In the genomic region with DNA sequence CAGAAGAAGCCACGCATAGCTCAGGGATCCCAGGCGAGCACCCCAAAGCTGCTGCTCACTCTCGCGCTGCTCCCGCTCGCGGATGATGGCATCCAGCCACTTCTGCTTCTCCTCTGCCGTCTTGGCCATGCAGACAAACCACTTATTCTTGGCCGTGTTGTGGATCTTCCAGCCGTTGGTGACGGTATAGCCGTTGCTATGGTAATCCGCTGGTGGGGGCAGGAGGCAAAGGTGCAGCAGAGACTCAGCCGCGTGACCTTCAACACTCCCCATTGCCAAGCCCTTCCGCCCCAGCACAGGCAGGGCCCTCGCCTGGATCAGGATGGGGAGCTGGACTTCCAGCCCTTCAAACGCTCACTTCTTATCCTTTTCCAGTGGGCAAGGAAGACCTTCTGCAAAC, we compare ENCODE assay signal across 14 cellular contexts.
DNase-seq lines count a peak whose midpoint lies in the region; ATAC-seq and TF ChIP-seq lines count a peak whose summit lies in the region.
"Had no signal": no experiment of that assay in that cellular context is flagged by ENCODE, and none has a peak within 500 bp of the region (broad histone marks: within the 10 kb centered on the region; RNA-seq: fewer than 3 reads in every experiment).

No MANE protein-coding gene starts in this region.

- no peak overlapping the region for H4K5ac ChIP-seq in IMR-90 (ENCODE audit: low read depth, low read length)

- H3K4ac ChIP-seq in IMR-90 (ENCODE audit: low read depth, low read length) = no peak overlapping the region

- POLR2A ChIA-PET in IMR-90 (lab: Charles Lee; ENCODE audit: unreplicated experiment) = no interaction called here

- TF ChIP-seq CTCF in IMR-90 (conservative IDR thresholded peaks at IDR 0.05; ENCODE audit: low read depth, low read length) (no peak), colonic mucosa (IDR thresholded peaks at IDR 0.05) (no peak), neural crest cell (conservative IDR thresholded peaks at IDR 0.05) (no peak)

- no peak overlapping the region for H2BK120ac ChIP-seq in IMR-90 (ENCODE audit: low read depth, low read length)

- H3K4me2 ChIP-seq in IMR-90 (ENCODE audit: low read depth, low read length) = no peak overlapping the region
- H3K4me2 ChIP-seq: BLaER1 had no signal

- no peaks in the 10 kb centered on the region for H3K79me1 ChIP-seq in IMR-90 (ENCODE audit: low read depth in 1 of 2, low read length in 2 of 2)

- no peaks in the 10 kb centered on the region for H3K27me3 Mint-ChIP-seq in neural crest cell (ENCODE audit: low read depth)

- H3K23ac ChIP-seq in IMR-90 (ENCODE audit: low read depth, low read length) = no peak overlapping the region

- H3K9ac ChIP-seq in IMR-90 (ENCODE audit: low read depth, low read length) (no peak overlapping the region), colonic mucosa (ENCODE audit: low read depth in 2 of 2, low read length in 2 of 2) (peak overlapping the region in 1 of 2 donors; percentile 30)
- H3K9ac ChIP-seq: BLaER1 had no signal

- H4K91ac ChIP-seq in IMR-90 (ENCODE audit: insufficient read depth, low read depth, low read length) = no peak overlapping the region

- DNase-seq in IMR-90 = peak; percentile 36
- DNase-seq in NCI-H526 (lab: John Stamatoyannopoulos, UW) = peak; percentile 71 to 77
- peak; percentile 81 for DNase-seq in colonic mucosa
- DNase-seq in neural crest cell (ENCODE audit: low read depth, low spot score) = no peak
- no peak for DNase-seq in SW480 (ENCODE audit: low spot score)
- no peak for DNase-seq in NCI-H2081 (lab: John Stamatoyannopoulos, UW)
- DNase-seq: activated naive CD4-positive, alpha-beta T cell; DND-41; NCI-H1436; Right ventricle myocardium superior; T-helper 9 cell had no signal

- peaks cover 2% of the 10 kb centered on the region; the same call in 1 of the 2 replicates for H3K4me1 ChIP-seq in IMR-90 (ENCODE audit: control insufficient read depth, insufficient read depth, low read length)
- H3K4me1 ChIP-seq in colonic mucosa = peaks cover 12% of the 10 kb centered on the region

- no peak overlapping the region for H3K14ac ChIP-seq in IMR-90 (replicated peaks; ENCODE audit: low read depth, low read length)

- H3K9me3 ChIP-seq in IMR-90 (ENCODE audit: control insufficient read depth, insufficient read depth, low read length) (no peaks in the 10 kb centered on the region), colonic mucosa (no peaks in the 10 kb centered on the region)
- H3K9me3 ChIP-seq: BLaER1 had no signal

- H3K4me3 ChIP-seq in IMR-90 (ENCODE audit: insufficient read depth, low read depth, low read length) = no peak overlapping the region
- no peak overlapping the region for H3K4me3 ChIP-seq in colonic mucosa
- H3K4me3 ChIP-seq: BLaER1 had no signal

- H2BK15ac ChIP-seq in IMR-90 (ENCODE audit: low read depth, low read length) = no peak overlapping the region

- no peaks in the 10 kb centered on the region for H3K9me3 Mint-ChIP-seq in neural crest cell

- H2AK9ac ChIP-seq in IMR-90 (replicated peaks; ENCODE audit: low read depth, low read length, poor library complexity) = no peak overlapping the region

- no peak overlapping the region for H2BK20ac ChIP-seq in IMR-90 (ENCODE audit: low read depth, low read length)

- TF ChIP-seq POLR2A in IMR-90 (IDR thresholded peaks at IDR 0.05; ENCODE audit: low read depth, low read length) = no peak

- peaks cover 21% of the 10 kb centered on the region for H3K4me1 Mint-ChIP-seq in neural crest cell

- no peaks in the 10 kb centered on the region for H3K36me3 ChIP-seq in IMR-90 (ENCODE audit: control insufficient read depth, insufficient read depth, low read length)
- H3K36me3 ChIP-seq in colonic mucosa = no peaks in the 10 kb centered on the region

- no TSS peak for BruUV-seq in IMR-90 (replicated peaks; lab: Mats Ljungman, UMichigan)

- H3K27ac ChIP-seq in IMR-90 (ENCODE audit: insufficient read depth, low read length) (no peak overlapping the region), colonic mucosa (no peak overlapping the region)
- H3K27ac ChIP-seq: BLaER1 had no signal

- no peak for ATAC-seq in IMR-90 (ENCODE audit: low read depth)
- no peak for ATAC-seq in HG03378 (IDR thresholded peaks at IDR 0.05; ENCODE audit: unreplicated experiment)
- no peak for ATAC-seq in GM18511 (IDR thresholded peaks at IDR 0.05; ENCODE audit: unreplicated experiment)

- no peak overlapping the region for H3K18ac ChIP-seq in IMR-90 (ENCODE audit: low read depth, low read length)

- H3K27me3 ChIP-seq in IMR-90 (ENCODE audit: control insufficient read depth, insufficient read depth, low read length) = no peaks in the 10 kb centered on the region
- H3K27me3 ChIP-seq in colonic mucosa = no peaks in the 10 kb centered on the region
- H3K27me3 ChIP-seq: BLaER1 had no signal

- peak overlapping the region; percentile 34 for H2AFZ ChIP-seq in IMR-90 (replicated peaks; ENCODE audit: low read length, poor library complexity)

- H3K9me1 ChIP-seq in IMR-90 (ENCODE audit: insufficient read depth, low read length) = peaks cover 3% of the 10 kb centered on the region; the same call in 1 of the 2 replicates

- WGBS in IMR-90 (ENCODE audit: extremely low coverage in 2 of 2, insufficient read length in 1 of 2), 2 experiments = 37% methylated on average over 4 of the region's 18 CpGs; no CpG with 5 or more reads in 1 of the 2 experiments

- no peak overlapping the region for H2BK5ac ChIP-seq in IMR-90 (ENCODE audit: low read depth, low read length, poor library complexity, severe bottlenecking)

- H2AK5ac ChIP-seq in IMR-90 (ENCODE audit: low read depth, low read length) = no peak overlapping the region

- peak overlapping the region; percentile 67 for H3K27ac Mint-ChIP-seq in neural crest cell (ENCODE audit: unreplicated experiment)

- dilution Hi-C loops in IMR-90 (cut with HindIII; ENCODE audit: low sequenced_read_pairs, unreplicated experiment) = no loop called here

- H4K8ac ChIP-seq in IMR-90 (ENCODE audit: low read depth in 2 of 2, low read length in 2 of 2) = no peak overlapping the region

- intact Hi-C loops in IMR-90 (cut with micrococcal nuclease) (no loop called here), colonic mucosa (cut with DNase I) (no loop called here)

- peaks cover 28% of the 10 kb centered on the region for H3K36me3 Mint-ChIP-seq in neural crest cell (ENCODE audit: low read depth)

- peak overlapping the region; percentile 47 for H3K4me3 Mint-ChIP-seq in neural crest cell

- CTCF ChIA-PET in IMR-90 (lab: Yijun Ruan, JAX) = interaction anchor here (0.8 kb wide), 1 partner anchor 34 kb away, joined by 3 read pairs; no protein-coding TSS in a partner anchor

- TF ChIP-seq RAD21 in IMR-90 (IDR thresholded peaks at IDR 0.05; ENCODE audit: low read length) = no peak

- no peak overlapping the region for H3K56ac ChIP-seq in IMR-90 (ENCODE audit: extremely low read depth, insufficient read depth, low read length)

- in situ Hi-C loops in IMR-90 (cut with MboI; ENCODE audit: low sequenced_read_pairs) = no loop called here

- no peaks in the 10 kb centered on the region for H4K20me1 ChIP-seq in IMR-90 (ENCODE audit: insufficient read depth, low read length)
- H4K20me1 ChIP-seq: BLaER1 had no signal

TF ChIP-seq in IMR-90, 13 proteins besides CTCF, POLR2A, EP300 and RAD21:
- TF ChIP-seq FOS (IDR thresholded peaks at IDR 0.05; ENCODE audit: low read depth, low read length) (no peak), BHLHE40 (IDR thresholded peaks at IDR 0.05; ENCODE audit: low read depth, low read length) (no peak), CEBPB (IDR thresholded peaks at IDR 0.05; ENCODE audit: low read depth, low read length) (no peak), MAZ (IDR thresholded peaks at IDR 0.05; ENCODE audit: borderline replicate concordance, low read depth, low read length) (no peak), RFX5 (IDR thresholded peaks at IDR 0.05; ENCODE audit: low read depth, low read length) (no peak), MXI1 (IDR thresholded peaks at IDR 0.05; ENCODE audit: borderline replicate concordance, low read depth, low read length) (no peak), SMC3 (IDR thresholded peaks at IDR 0.05; ENCODE audit: low read depth, low read length) (no peak), MAFK (IDR thresholded peaks at IDR 0.05; ENCODE audit: low read depth, low read length) (no peak), CHD1 (IDR thresholded peaks at IDR 0.05; ENCODE audit: low read depth, low read length) (no peak), NFE2L2 (IDR thresholded peaks at IDR 0.05; ENCODE audit: low read depth, low read length) (no peak), RCOR1 (IDR thresholded peaks at IDR 0.05; ENCODE audit: insufficient replicate concordance, low read length) (no peak)
- TF ChIP-seq, protein P1, sequence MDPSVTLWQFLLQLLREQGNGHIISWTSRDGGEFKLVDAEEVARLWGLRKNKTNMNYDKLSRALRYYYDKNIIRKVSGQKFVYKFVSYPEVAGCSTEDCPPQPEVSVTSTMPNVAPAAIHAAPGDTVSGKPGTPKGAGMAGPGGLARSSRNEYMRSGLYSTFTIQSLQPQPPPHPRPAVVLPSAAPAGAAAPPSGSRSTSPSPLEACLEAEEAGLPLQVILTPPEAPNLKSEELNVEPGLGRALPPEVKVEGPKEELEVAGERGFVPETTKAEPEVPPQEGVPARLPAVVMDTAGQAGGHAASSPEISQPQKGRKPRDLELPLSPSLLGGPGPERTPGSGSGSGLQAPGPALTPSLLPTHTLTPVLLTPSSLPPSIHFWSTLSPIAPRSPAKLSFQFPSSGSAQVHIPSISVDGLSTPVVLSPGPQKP (IDR thresholded peaks at IDR 0.05; ENCODE audit: borderline replicate concordance, low read depth, low read length) = no peak
- TF ChIP-seq, protein P2, sequence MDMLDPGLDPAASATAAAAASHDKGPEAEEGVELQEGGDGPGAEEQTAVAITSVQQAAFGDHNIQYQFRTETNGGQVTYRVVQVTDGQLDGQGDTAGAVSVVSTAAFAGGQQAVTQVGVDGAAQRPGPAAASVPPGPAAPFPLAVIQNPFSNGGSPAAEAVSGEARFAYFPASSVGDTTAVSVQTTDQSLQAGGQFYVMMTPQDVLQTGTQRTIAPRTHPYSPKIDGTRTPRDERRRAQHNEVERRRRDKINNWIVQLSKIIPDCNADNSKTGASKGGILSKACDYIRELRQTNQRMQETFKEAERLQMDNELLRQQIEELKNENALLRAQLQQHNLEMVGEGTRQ (IDR thresholded peaks at IDR 0.05; ENCODE audit: low read depth, low read length) = no peak
TF ChIP-seq in IMR-90: peak in this region for 0.

Comparison
In these comparisons a context has a peak if more than half of its experiments do, and no peak if none do; other contexts are left out.
1. DNase-seq: peak in IMR-90 (single experiment), NCI-H526 (2 of 2) and colonic mucosa (single experiment); none in neural crest cell (single experiment), SW480 (single experiment) and NCI-H2081 (0 of 2).